In the genomic region with DNA sequence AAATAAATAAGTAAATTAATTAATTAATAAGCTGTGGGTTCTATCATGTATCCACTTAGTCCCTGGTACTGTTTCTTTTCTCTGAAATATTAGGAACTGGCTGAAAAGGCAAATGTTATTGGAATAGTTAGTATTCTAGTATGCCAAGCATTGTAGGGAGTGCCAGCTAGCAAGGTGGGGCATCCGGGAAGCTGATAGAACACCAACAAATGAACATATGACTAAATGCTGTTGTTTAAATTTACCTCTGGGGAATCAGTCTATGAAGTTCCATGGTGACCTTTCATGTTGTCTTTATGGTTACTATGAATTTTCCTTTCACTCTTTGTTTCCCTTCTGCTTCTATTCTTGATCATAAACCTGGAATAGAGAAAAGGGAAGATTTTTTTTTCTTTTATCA, we compare ENCODE assay signal across 24 cellular contexts. TPM values are rescaled to one million over a fixed set of nuclear protein-coding genes. Genes with fewer than 3 reads are reported as not detected.
DNase-seq lines count a peak whose midpoint lies in the region; ATAC-seq and TF ChIP-seq lines count a peak whose summit lies in the region.
"Had no signal": no experiment of that assay in that cellular context is flagged by ENCODE, and none has a peak within 500 bp of the region (broad histone marks: within the 10 kb centered on the region; RNA-seq: fewer than 3 reads in every experiment).

No MANE protein-coding gene starts in this region.

- CTCF ChIA-PET in Panc1 (lab: Charles Lee) = no interaction called here

- H3K27me3 ChIP-seq in heart left ventricle (no peaks in the 10 kb centered on the region), Panc1 (ENCODE audit: control insufficient read depth, insufficient read depth, low read length) (no peaks in the 10 kb centered on the region), foreskin keratinocyte (no peaks in the 10 kb centered on the region), upper lobe of right lung (no peaks in the 10 kb centered on the region)
- H3K27me3 ChIP-seq: BLaER1, testis had no signal

- intact Hi-C loops in heart left ventricle (cut with DNase I) = loop anchor here in 2 of 10 donors (10.0 kb wide), 2 partner anchors 55 to 65 kb away; a partner anchor contains a TSS
- intact Hi-C loops in cardiac septum (cut with DNase I) = no loop called here
- intact Hi-C loops in Panc1 (cut with micrococcal nuclease; ENCODE audit: unreplicated experiment) = no loop called here
- intact Hi-C loops in upper lobe of right lung (cut with DNase I) = no loop called here

- no peak for TF ChIP-seq POLR2A in heart left ventricle (IDR thresholded peaks at IDR 0.05)

- H3K4me1 ChIP-seq in heart left ventricle (peaks cover 0 to 11% (median 1%) of the 10 kb centered on the region in 12 donors), Panc1 (ENCODE audit: control insufficient read depth, insufficient read depth, low read length) (peaks cover under 1% of the 10 kb centered on the region; the same call in 1 of the 2 replicates), foreskin keratinocyte (peaks cover 17% of the 10 kb centered on the region), upper lobe of right lung (no peaks in the 10 kb centered on the region)
- H3K4me1 ChIP-seq: BLaER1 had no signal

- 60 to 88% (median 76%) methylated on average over 1 of the region's 1 CpG for WGBS in heart left ventricle, 4 donors

- TF ChIP-seq CTCF in heart left ventricle (IDR thresholded peaks at IDR 0.05) (no peak), Panc1 (IDR thresholded peaks at IDR 0.05) (no peak), foreskin keratinocyte (conservative IDR thresholded peaks at IDR 0.05) (no peak), upper lobe of right lung (IDR thresholded peaks at IDR 0.05) (no peak)

- POLR2A ChIA-PET in Panc1 (lab: Charles Lee) = no interaction called here

- in situ Hi-C loops in Panc1 (cut with HindIII; ENCODE audit: low pct_unique_long_range_greater_than_20kb, low sequenced_read_pairs) = no loop called here

- no peak overlapping the region for H3K4me3 ChIP-seq in heart left ventricle
- no peak overlapping the region for H3K4me3 ChIP-seq in Panc1 (ENCODE audit: low read depth in 2 of 2, low read length in 2 of 2)
- no peak overlapping the region for H3K4me3 ChIP-seq in upper lobe of right lung
- H3K4me3 ChIP-seq: BLaER1, lung, prostate gland, testis had no signal

- peaks cover 0 to 33% (median 6%) of the 10 kb centered on the region in 9 donors for H3K36me3 ChIP-seq in heart left ventricle
- peaks cover 8% of the 10 kb centered on the region; the same call in 1 of the 2 replicates for H3K36me3 ChIP-seq in Panc1 (ENCODE audit: control insufficient read depth, insufficient read depth, low read length)
- H3K36me3 ChIP-seq in upper lobe of right lung = peaks cover 14% of the 10 kb centered on the region
- H3K36me3 ChIP-seq: BLaER1, prostate gland had no signal

- DNase-seq in heart left ventricle (no peak), cardiac septum (ENCODE audit: low spot score) (no peak), Panc1 (ENCODE audit: low read depth, low spot score) (no peak), foreskin keratinocyte (peak in 1 of 2 donors; percentile 22), upper lobe of right lung (no peak), DMS79 treated with DMSO at 0.1 percent for 48 hours (lab: John Stamatoyannopoulos, UW) (no peak), DMS114 treated with DMSO at 0.1 percent for 48 hours (lab: John Stamatoyannopoulos, UW; ENCODE audit: unreplicated experiment) (no peak)
- DNase-seq in activated CD4-positive, CD25-positive, alpha-beta regulatory T cell (lab: John Stamatoyannopoulos, UW) = no peak
- DNase-seq: 8988T; activated CD4-positive, alpha-beta memory T cell treated with anti-CD3 and anti-CD28 coated beads, Interleukin-2, amount 10 ng/mL, durations not matched to agents 7 days and 5 days; activated naive CD4-positive, alpha-beta T cell treated with anti-CD3 and anti-CD28 coated beads, Interleukin-2, amount 50 U/mL, for 16 hours; activated T-cell treated with anti-CD3 and anti-CD28 coated beads, Interleukin-2, amount 50 U/mL, for 4 hours; cortex of kidney; immature natural killer cell; MM.1S; natural killer cell; NCI-H187; NCI-H345; T-helper 2 cell; testis had no signal

- H3K9me3 ChIP-seq in heart left ventricle = no peaks in the 10 kb centered on the region
- H3K9me3 ChIP-seq in Panc1 (ENCODE audit: control insufficient read depth, insufficient read depth, low read depth, low read length) = no peaks in the 10 kb centered on the region
- no peaks in the 10 kb centered on the region for H3K9me3 ChIP-seq in upper lobe of right lung
- H3K9me3 ChIP-seq: BLaER1, prostate gland, testis had no signal

- ATAC-seq in heart left ventricle = no peak
- no peak for ATAC-seq in Panc1
- ATAC-seq in foreskin keratinocyte = peak; percentile 62
- no peak for ATAC-seq in upper lobe of right lung
- ATAC-seq: activated T-cell treated with anti-CD3 and anti-CD28 coated beads, Interleukin-2, amount 50 U/mL, for 4 hours; HepG2; natural killer cell had no signal

- BruUV-seq in Panc1 (replicated peaks; lab: Mats Ljungman, UMichigan) = no TSS peak

- H3K27ac ChIP-seq in heart left ventricle (peak overlapping the region in 7 of 12 donors; percentile 1 to 38 (median 13)), Panc1 (ENCODE audit: low read length) (peak overlapping the region; percentile 34; the same call in 1 of the 2 replicates), foreskin keratinocyte (peak overlapping the region; percentile 13), upper lobe of right lung (peak overlapping the region; percentile 4)
- H3K27ac ChIP-seq: BLaER1, prostate gland, testis had no signal

RNA-seq across cellular contexts. Expression of a gene that starts 32.7 kb away (rescaled TPM):
- 10 to 100 TPM in 6 of 9 donors, 1 to 10 TPM in 3; 6.7 to 19.8 (median 15.1) TPM for total RNA-seq in heart left ventricle
- 10 to 100 TPM in 1 of 2 donors, 1 to 10 TPM in 1; 6.9 to 22.5 TPM for polyA plus RNA-seq in heart left ventricle
- 9.4 TPM for total RNA-seq in cardiac septum
- 7.5 TPM for total RNA-seq in Panc1 (2021; ENCODE audit: unreplicated experiment)
- polyA plus RNA-seq in Panc1 (2012; ENCODE audit: insufficient read length) = 5.1 TPM
- 6.2 and 8.7 TPM in 2 replicates for total RNA-seq in foreskin keratinocyte
- 6.1 and 7.2 TPM in 2 replicates for polyA plus RNA-seq in foreskin keratinocyte
- total RNA-seq in upper lobe of right lung = 3.8 TPM
